9 cellular contexts compared by ENCODE assay signal in the genomic region with DNA sequence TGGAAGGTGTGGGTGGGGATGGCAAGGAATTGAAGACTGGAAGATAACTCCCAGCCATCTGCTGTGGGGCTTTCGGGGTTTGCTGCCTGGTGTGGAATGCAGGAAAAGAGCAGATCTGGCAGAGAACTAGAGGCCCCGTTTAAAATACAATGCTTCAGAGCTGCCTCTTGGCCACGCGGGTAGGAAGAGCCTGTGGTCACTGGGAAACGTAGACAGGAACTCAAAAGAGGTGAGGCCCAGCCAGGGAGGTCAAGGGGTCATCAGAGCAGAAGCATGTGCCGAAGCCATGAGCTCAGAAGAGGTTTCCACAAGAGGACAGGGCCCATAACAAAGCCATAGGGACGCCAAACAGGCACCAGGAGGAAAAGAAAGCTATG. TPM values are rescaled to one million over a fixed set of nuclear protein-coding genes. Genes with fewer than 3 reads are reported as not detected.
A peak's percentile ranks its signal among the peaks of the same experiment; 100 is the strongest.
DNase-seq lines count a peak whose midpoint lies in the region; ATAC-seq and TF ChIP-seq lines count a peak whose summit lies in the region.
"Had no signal": no experiment of that assay in that cellular context is flagged by ENCODE, and none has a peak within 500 bp of the region (broad histone marks: within the 10 kb centered on the region; RNA-seq: fewer than 3 reads in every experiment).

No MANE protein-coding gene starts in this region.

- peaks cover 3 to 7% (median 6%) of the 10 kb centered on the region in 3 donors for H3K36me3 Mint-ChIP-seq in naive thymus-derived CD8-positive, alpha-beta T cell

- H3K27ac Mint-ChIP-seq in naive thymus-derived CD8-positive, alpha-beta T cell: peak overlapping the region in 9 of 10 donors; percentile 38 to 86 (median 83)

- H3K4me3 ChIP-seq in cardiac fibroblast (replicated peaks in 1 of 2; ENCODE audit: low read depth in 2 of 2, low read length in 2 of 2): no peak overlapping the region
- H3K4me3 ChIP-seq: gastrocnemius medialis had no signal

- peak overlapping the region in 4 of 10 donors; percentile 4 to 25 (median 20) for H3K4me3 Mint-ChIP-seq in naive thymus-derived CD8-positive, alpha-beta T cell

- ATAC-seq in HG03175 (IDR thresholded peaks at IDR 0.05; ENCODE audit: unreplicated experiment) (peak; percentile 9), HG03342 (IDR thresholded peaks at IDR 0.05; ENCODE audit: unreplicated experiment) (no peak), HG03439 (IDR thresholded peaks at IDR 0.05; ENCODE audit: unreplicated experiment) (no peak)
- ATAC-seq in naive thymus-derived CD8-positive, alpha-beta T cell: no peak

- DNase-seq in EH (ENCODE audit: low read depth): peak; percentile 53
- DNase-seq in cardiac fibroblast (ENCODE audit: low read depth in 2 of 2): peak; percentile 20 to 30
- no peak for DNase-seq in naive thymus-derived CD8-positive, alpha-beta T cell
- no peak for DNase-seq in NCI-H1694 treated with DMSO at 0.1 percent for 48 hours (lab: John Stamatoyannopoulos, UW)
- no peak for DNase-seq in COLO668 (lab: John Stamatoyannopoulos, UW; ENCODE audit: unreplicated experiment)
- DNase-seq: gastrocnemius medialis had no signal

- peaks cover 23 to 47% (median 39%) of the 10 kb centered on the region in 4 donors for H3K4me1 Mint-ChIP-seq in naive thymus-derived CD8-positive, alpha-beta T cell

- no peak for TF ChIP-seq CTCF in cardiac fibroblast (IDR thresholded peaks at IDR 0.05; ENCODE audit: low read depth, low read length)

- POLR2A ChIA-PET in naive thymus-derived CD8-positive, alpha-beta T cell (lab: Charles Lee): no interaction called here

- H3K27me3 Mint-ChIP-seq in naive thymus-derived CD8-positive, alpha-beta T cell: no peaks in the 10 kb centered on the region

- H3K9me3 Mint-ChIP-seq in naive thymus-derived CD8-positive, alpha-beta T cell: no peaks in the 10 kb centered on the region

RNA-seq across cellular contexts. Expression of a gene that starts 14.5 kb away (rescaled TPM):
- under 1 TPM; 0.52 to 0.55 TPM for total RNA-seq in naive thymus-derived CD8-positive, alpha-beta T cell
- polyA plus RNA-seq in naive thymus-derived CD8-positive, alpha-beta T cell: under 1 TPM; 0.56 to 0.66 (median 0.63) TPM

RNA-seq across cellular contexts. Expression of a gene that starts 14.9 kb away (rescaled TPM):
- total RNA-seq in naive thymus-derived CD8-positive, alpha-beta T cell: 10 to 100 TPM in 1 of 2 experiments, 1 to 10 TPM in 1; 8.6 to 10.0 TPM
- polyA plus RNA-seq in naive thymus-derived CD8-positive, alpha-beta T cell: 10 to 100 TPM in 2 of 3 donors, 1 to 10 TPM in 1; 9.5 to 12.0 (median 11.4) TPM

Comparison
In these comparisons a context has a peak if more than half of its experiments do, and no peak if none do; other contexts are left out.
1. DNase-seq: peak in EH (single experiment) and cardiac fibroblast (2 of 2); none in naive thymus-derived CD8-positive, alpha-beta T cell (0 of 10), NCI-H1694 treated with DMSO at 0.1 percent for 48 hours (single experiment) and COLO668 (single experiment).